ENCODE assay signal across 12 cellular contexts in genomic region chr20:58634818-58635665, GRCh38.
DNase-seq lines count a peak whose midpoint lies in the region; ATAC-seq and TF ChIP-seq lines count a peak whose summit lies in the region.
"Had no signal": no experiment of that assay in that cellular context is flagged by ENCODE, and none has a peak within 500 bp of the region (broad histone marks: within the 10 kb centered on the region; RNA-seq: fewer than 3 reads in every experiment).

No MANE protein-coding gene starts in this region.

- peaks cover 9% of the 10 kb centered on the region for H3K4me1 ChIP-seq in RWPE2 (ENCODE audit: insufficient read depth, poor library complexity, severe bottlenecking)
- H3K4me1 ChIP-seq: thyroid gland had no signal

- DNase-seq in DMS79 (lab: John Stamatoyannopoulos, UW) (peak; percentile 43), RWPE2 (ENCODE audit: low spot score) (peak; percentile 84), amniotic epithelial cell (ENCODE audit: low read depth) (peak; percentile 75), NCI-H1694 treated with DMSO at 0.1 percent for 48 hours (lab: John Stamatoyannopoulos, UW) (no peak), NK-92 (lab: John Stamatoyannopoulos, UW; ENCODE audit: unreplicated experiment) (no peak), NCI-H226 (no peak)
- peak; percentile 62 for DNase-seq in stimulated activated CD4-positive, alpha-beta T cell treated with anti-CD3 and anti-CD28 coated beads, Interleukin-2, amount 100 ng/mL, for 4 hours (ENCODE audit: low read depth)
- DNase-seq: DND-41; effector memory CD4-positive, alpha-beta T cell; NCI-H1048 had no signal

- no peaks in the 10 kb centered on the region for H3K9me3 ChIP-seq in RWPE2 (ENCODE audit: severe bottlenecking)
- H3K9me3 ChIP-seq: thyroid gland had no signal

- H3K4me3 ChIP-seq in RWPE2 (ENCODE audit: severe bottlenecking), result no peak overlapping the region
- H3K4me3 ChIP-seq: thyroid gland had no signal

- no peaks in the 10 kb centered on the region for H3K36me3 ChIP-seq in RWPE2 (ENCODE audit: low read depth)
- H3K36me3 ChIP-seq: thyroid gland had no signal

- TF ChIP-seq CTCF in RWPE2 (IDR thresholded peaks at IDR 0.05; ENCODE audit: poor library complexity, severe bottlenecking), result no peak

- no peaks in the 10 kb centered on the region for H3K27me3 ChIP-seq in RWPE2 (ENCODE audit: insufficient read depth, poor library complexity, severe bottlenecking)
- H3K27me3 ChIP-seq: thyroid gland had no signal

- H3K27ac ChIP-seq in RWPE2 (ENCODE audit: poor library complexity, severe bottlenecking), result no peak overlapping the region
- H3K27ac ChIP-seq: thyroid gland had no signal

- ATAC-seq in RWPE2 (ENCODE audit: low read depth) (peak; percentile 33; the same call in 2 of the 3 replicates), HG02588 (IDR thresholded peaks at IDR 0.05; ENCODE audit: unreplicated experiment) (no peak)

Comparison
In these comparisons a context has a peak if more than half of its experiments do, and no peak if none do; other contexts are left out.
1. DNase-seq: peak in DMS79 (single experiment), RWPE2 (single experiment), amniotic epithelial cell (single experiment) and stimulated activated CD4-positive, alpha-beta T cell treated with anti-CD3 and anti-CD28 coated beads, Interleukin-2, amount 100 ng/mL, for 4 hours (single experiment); none in NCI-H1694 treated with DMSO at 0.1 percent for 48 hours (single experiment), NK-92 (single experiment) and NCI-H226 (single experiment).